8 cellular contexts compared by ENCODE assay signal in genomic region chr17:28953444-28954118, GRCh38. TPM values are rescaled to one million over a fixed set of nuclear protein-coding genes. Genes with fewer than 3 reads are reported as not detected.
A peak's percentile ranks its signal among the peaks of the same experiment; 100 is the strongest.
DNase-seq lines count a peak whose midpoint lies in the region; ATAC-seq, FAIRE-seq and TF ChIP-seq lines count a peak whose summit lies in the region.

No MANE protein-coding gene starts in this region.

- intact Hi-C loops in pancreas (cut with DNase I): no loop called here

- no peak overlapping the region for H3K27ac ChIP-seq in pancreas

- H3K4me3 ChIP-seq in pancreas: no peak overlapping the region

- no peak overlapping the region for H3K27ac Mint-ChIP-seq in activated CD4-positive, alpha-beta memory T cell treated with anti-CD3 and anti-CD28 coated beads, Interleukin-2, amount 10 ng/mL, durations not matched to agents 7 days and 5 days

- ATAC-seq in pancreas: no peak
- ATAC-seq in HG02610 (IDR thresholded peaks at IDR 0.05; ENCODE audit: unreplicated experiment): no peak
- no peak for ATAC-seq in GM18870 (IDR thresholded peaks at IDR 0.05; ENCODE audit: unreplicated experiment)

- POLR2A ChIA-PET in activated CD4-positive, alpha-beta memory T cell treated with anti-CD3 and anti-CD28 coated beads, Interleukin-2, amount 10 ng/mL, durations not matched to agents 7 days and 5 days (lab: Charles Lee): interaction anchor here (1.0 to 7.2 kb wide), 7 partner anchors 15 to 310 kb away, joined by 3 to 90 read pairs (median 17); partner anchors contain the start of genes FLOT2, NEK8, RPL23A and TLCD1

- TF ChIP-seq CTCF in pancreas (IDR thresholded peaks at IDR 0.05): peak; percentile 63 to 79 (median 72)

- no peak overlapping the region for H3K4me3 Mint-ChIP-seq in activated CD4-positive, alpha-beta memory T cell treated with anti-CD3 and anti-CD28 coated beads, Interleukin-2, amount 10 ng/mL, durations not matched to agents 7 days and 5 days

- H3K4me1 ChIP-seq in pancreas: peaks cover 0 to 5% (median under 1%) of the 10 kb centered on the region in 3 donors

- CTCF ChIA-PET in activated CD4-positive, alpha-beta memory T cell treated with anti-CD3 and anti-CD28 coated beads, Interleukin-2, amount 10 ng/mL, durations not matched to agents 7 days and 5 days (lab: Charles Lee): interaction anchor here (0.6 to 6.6 kb wide), 27 partner anchors 9 to 234 kb away, joined by 3 to 93 read pairs (median 3); partner anchors contain the start of genes DHRS13, FAM222B, NEK8 and RPL23A

- no peaks in the 10 kb centered on the region for H3K9me3 Mint-ChIP-seq in activated CD4-positive, alpha-beta memory T cell treated with anti-CD3 and anti-CD28 coated beads, Interleukin-2, amount 10 ng/mL, durations not matched to agents 7 days and 5 days

- H3K36me3 Mint-ChIP-seq in activated CD4-positive, alpha-beta memory T cell treated with anti-CD3 and anti-CD28 coated beads, Interleukin-2, amount 10 ng/mL, durations not matched to agents 7 days and 5 days (ENCODE audit: low read depth): peaks cover 14% of the 10 kb centered on the region

- DNase-seq in NCI-H510A treated with DMSO at 0.1 percent for 48 hours (lab: John Stamatoyannopoulos, UW) (peak; percentile 52), NCI-H510A (lab: John Stamatoyannopoulos, UW) (no peak), M059J (ENCODE audit: low read depth) (peak; percentile 40), erythroblast (lab: John Stamatoyannopoulos, UW) (peak; percentile 42 to 64), pancreas (peak in 5 of 6 donors; percentile 45 to 61 (median 55))
- peak; percentile 54 for DNase-seq in activated CD4-positive, alpha-beta memory T cell treated with anti-CD3 and anti-CD28 coated beads, Interleukin-2, amount 10 ng/mL, durations not matched to agents 7 days and 5 days

- TF ChIP-seq POLR2A in erythroblast (IDR thresholded peaks at IDR 0.05; ENCODE audit: low read length): no peak

- H3K27me3 ChIP-seq in pancreas: no peaks in the 10 kb centered on the region

- FAIRE-seq in pancreas (lab: Jason Lieb, UNC): no peak

- no peaks in the 10 kb centered on the region for H3K9me3 ChIP-seq in pancreas

- H3K36me3 ChIP-seq in pancreas: no peaks in the 10 kb centered on the region

- peaks cover 2% of the 10 kb centered on the region for H3K4me1 Mint-ChIP-seq in activated CD4-positive, alpha-beta memory T cell treated with anti-CD3 and anti-CD28 coated beads, Interleukin-2, amount 10 ng/mL, durations not matched to agents 7 days and 5 days

- H3K27me3 Mint-ChIP-seq in activated CD4-positive, alpha-beta memory T cell treated with anti-CD3 and anti-CD28 coated beads, Interleukin-2, amount 10 ng/mL, durations not matched to agents 7 days and 5 days: no peaks in the 10 kb centered on the region

- WGBS in pancreas, 2 donors: 31 to 32% methylated on average over 5 of the region's 5 CpGs

RNA-seq across cellular contexts. Expression of gene PHF12, which starts 2.3 kb away (rescaled TPM):
- 19.8 and 22.9 TPM in 2 replicates for total RNA-seq in M059J (2014; rRNA removed; shearing (Covaris generic))
- total RNA-seq in activated CD4-positive, alpha-beta memory T cell treated with anti-CD3 and anti-CD28 coated beads, Interleukin-2, amount 10 ng/mL, durations not matched to agents 7 days and 5 days: 10 to 100 TPM; 75.6 to 78.8 TPM
- total RNA-seq in pancreas: 10 to 100 TPM; 19.9 to 31.6 (median 25.6) TPM
- 10 to 100 TPM; 23.5 to 25.7 TPM for polyA plus RNA-seq in pancreas

RNA-seq across cellular contexts. Expression of gene DHRS13, which starts 50.7 kb away (rescaled TPM):
- total RNA-seq in M059J (2014; rRNA removed; shearing (Covaris generic)): 7.1 and 9.0 TPM in 2 replicates
- 10 to 100 TPM; 25.2 to 25.7 TPM for total RNA-seq in activated CD4-positive, alpha-beta memory T cell treated with anti-CD3 and anti-CD28 coated beads, Interleukin-2, amount 10 ng/mL, durations not matched to agents 7 days and 5 days
- 1 to 10 TPM; 2.6 to 6.1 (median 4.5) TPM for total RNA-seq in pancreas
- 1 to 10 TPM; 8.6 to 9.8 TPM for polyA plus RNA-seq in pancreas

RNA-seq across cellular contexts. Expression of gene SEZ6, which starts 52.3 kb away (rescaled TPM):
- total RNA-seq in M059J (2014; rRNA removed; shearing (Covaris generic)): not detected in 2 replicates
- not detected for total RNA-seq in activated CD4-positive, alpha-beta memory T cell treated with anti-CD3 and anti-CD28 coated beads, Interleukin-2, amount 10 ng/mL, durations not matched to agents 7 days and 5 days
- total RNA-seq in pancreas: 1 to 10 TPM in 1 of 6 donors, under 1 TPM in 5; 0.13 to 1.0 (median 0.52) TPM
- polyA plus RNA-seq in pancreas: 1 to 10 TPM; 1.6 to 5.0 TPM

RNA-seq across cellular contexts. Expression of gene FLOT2, which starts 56.0 kb away (rescaled TPM):
- 23.6 and 27.6 TPM in 2 replicates for total RNA-seq in M059J (2014; rRNA removed; shearing (Covaris generic))
- 100 to 1,000 TPM; 193 to 200 TPM for total RNA-seq in activated CD4-positive, alpha-beta memory T cell treated with anti-CD3 and anti-CD28 coated beads, Interleukin-2, amount 10 ng/mL, durations not matched to agents 7 days and 5 days
- total RNA-seq in pancreas: 10 to 100 TPM; 32.1 to 65.2 (median 35.6) TPM
- polyA plus RNA-seq in pancreas: 10 to 100 TPM; 37.4 to 43.9 TPM
